Comparison of ENCODE assay signal across 8 cellular contexts in the genomic region with DNA sequence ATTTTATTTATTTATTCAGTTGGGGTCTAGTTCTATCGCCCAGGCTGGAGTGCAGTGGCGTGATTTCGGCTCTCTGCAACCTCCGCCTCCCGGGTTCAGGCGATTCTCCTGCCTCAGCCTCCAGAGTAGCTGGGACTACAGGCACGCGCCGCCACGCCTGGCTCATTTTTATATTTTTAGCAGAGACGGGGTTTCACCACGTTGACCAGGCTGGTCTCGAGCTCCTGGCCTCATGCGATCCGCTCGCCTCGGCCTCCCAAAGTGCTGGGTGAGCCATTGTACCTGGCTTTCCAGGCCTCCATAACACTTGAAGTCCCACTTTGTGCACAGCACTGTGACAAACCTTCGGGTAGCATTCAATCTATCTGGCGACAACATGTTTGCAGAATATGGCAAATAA. TPM values are rescaled to one million over a fixed set of nuclear protein-coding genes. Genes with fewer than 3 reads are reported as not detected.
DNase-seq lines count a peak whose midpoint lies in the region; ATAC-seq and TF ChIP-seq lines count a peak whose summit lies in the region.

No MANE protein-coding gene starts in this region.

- H3K4me3 Mint-ChIP-seq in activated T-cell treated with anti-CD3 and anti-CD28 coated beads, Interleukin-2, amount 50 U/mL, for 24 hours = peak overlapping the region; percentile 93
- no peak overlapping the region for H3K4me3 Mint-ChIP-seq in stimulated activated memory B cell treated with anti-CD40 and anti-IgM and Interleukin-4, amounts not matched to agents 10 μg/mL and 1 μg/mL and 100 μg/mL, for 72 hours

- peak overlapping the region; percentile 82 for H3K27ac ChIP-seq in VCaP
- no peak overlapping the region for H3K27ac ChIP-seq in right atrium auricular region

- peaks cover 39% of the 10 kb centered on the region for H3K36me3 Mint-ChIP-seq in activated T-cell treated with anti-CD3 and anti-CD28 coated beads, Interleukin-2, amount 50 U/mL, for 24 hours (ENCODE audit: low read depth)
- H3K36me3 Mint-ChIP-seq in stimulated activated memory B cell treated with anti-CD40 and anti-IgM and Interleukin-4, amounts not matched to agents 10 μg/mL and 1 μg/mL and 100 μg/mL, for 72 hours = no peaks in the 10 kb centered on the region

- no peaks in the 10 kb centered on the region for H3K27me3 Mint-ChIP-seq in activated T-cell treated with anti-CD3 and anti-CD28 coated beads, Interleukin-2, amount 50 U/mL, for 24 hours
- H3K27me3 Mint-ChIP-seq in stimulated activated memory B cell treated with anti-CD40 and anti-IgM and Interleukin-4, amounts not matched to agents 10 μg/mL and 1 μg/mL and 100 μg/mL, for 72 hours = no peaks in the 10 kb centered on the region

- H3K4me1 Mint-ChIP-seq in activated T-cell treated with anti-CD3 and anti-CD28 coated beads, Interleukin-2, amount 50 U/mL, for 24 hours (ENCODE audit: low read depth) = peaks cover 52% of the 10 kb centered on the region
- H3K4me1 Mint-ChIP-seq in stimulated activated memory B cell treated with anti-CD40 and anti-IgM and Interleukin-4, amounts not matched to agents 10 μg/mL and 1 μg/mL and 100 μg/mL, for 72 hours = peaks cover 66% of the 10 kb centered on the region

- H3K9me3 Mint-ChIP-seq in activated T-cell treated with anti-CD3 and anti-CD28 coated beads, Interleukin-2, amount 50 U/mL, for 24 hours = no peaks in the 10 kb centered on the region
- no peaks in the 10 kb centered on the region for H3K9me3 Mint-ChIP-seq in stimulated activated memory B cell treated with anti-CD40 and anti-IgM and Interleukin-4, amounts not matched to agents 10 μg/mL and 1 μg/mL and 100 μg/mL, for 72 hours

- H3K36me3 ChIP-seq in right atrium auricular region = no peaks in the 10 kb centered on the region

- no peaks in the 10 kb centered on the region for H3K27me3 ChIP-seq in right atrium auricular region

- peak overlapping the region; percentile 98 for H3K27ac Mint-ChIP-seq in activated T-cell treated with anti-CD3 and anti-CD28 coated beads, Interleukin-2, amount 50 U/mL, for 24 hours
- H3K27ac Mint-ChIP-seq in stimulated activated memory B cell treated with anti-CD40 and anti-IgM and Interleukin-4, amounts not matched to agents 10 μg/mL and 1 μg/mL and 100 μg/mL, for 72 hours = peak overlapping the region; percentile 99

- ATAC-seq in stimulated activated memory B cell treated with anti-CD40 and anti-IgM and Interleukin-4, amounts not matched to agents 10 μg/mL and 1 μg/mL and 100 μg/mL, for 72 hours = no peak
- ATAC-seq in HG02759 (IDR thresholded peaks at IDR 0.05; ENCODE audit: unreplicated experiment) = no peak

- H3K4me1 ChIP-seq in right atrium auricular region = peaks cover 0 to 16% of the 10 kb centered on the region in 2 donors

- TF ChIP-seq CTCF in VCaP (conservative IDR thresholded peaks at IDR 0.05) = no peak
- no peak for TF ChIP-seq CTCF in fibroblast of mammary gland (conservative IDR thresholded peaks at IDR 0.05; ENCODE audit: control insufficient read depth, insufficient read depth, low read depth, low read length)
- no peak for TF ChIP-seq CTCF in right atrium auricular region (IDR thresholded peaks at IDR 0.05)

- H3K4me3 ChIP-seq in fibroblast of mammary gland (ENCODE audit: control insufficient read depth, low read depth, low read length) (peak overlapping the region; percentile 78), right atrium auricular region (no peak overlapping the region)

- no peaks in the 10 kb centered on the region for H3K9me3 ChIP-seq in right atrium auricular region

- DNase-seq in activated T-cell treated with anti-CD3 and anti-CD28 coated beads, Interleukin-2, amount 50 U/mL, for 24 hours = no peak
- DNase-seq in activated T-cell treated with anti-CD3 and anti-CD28 coated beads, Interleukin-2, amount 50 U/mL, for 48 hours = no peak
- no peak for DNase-seq in fibroblast of mammary gland (ENCODE audit: low read depth)
- no peak for DNase-seq in right atrium auricular region (ENCODE audit: low spot score)
- no peak for DNase-seq in DMS153 (lab: John Stamatoyannopoulos, UW)

RNA-seq across cellular contexts. Expression of gene DCLRE1C, which starts 1.0 kb away (rescaled TPM):
- total RNA-seq in right atrium auricular region = 1 to 10 TPM; 2.9 to 4.1 TPM

RNA-seq across cellular contexts. Expression of gene MEIG1, which starts 4.3 kb away (rescaled TPM):
- not detected for total RNA-seq in right atrium auricular region
